ENCODE assay signal across 1 cellular context in the genomic region with DNA sequence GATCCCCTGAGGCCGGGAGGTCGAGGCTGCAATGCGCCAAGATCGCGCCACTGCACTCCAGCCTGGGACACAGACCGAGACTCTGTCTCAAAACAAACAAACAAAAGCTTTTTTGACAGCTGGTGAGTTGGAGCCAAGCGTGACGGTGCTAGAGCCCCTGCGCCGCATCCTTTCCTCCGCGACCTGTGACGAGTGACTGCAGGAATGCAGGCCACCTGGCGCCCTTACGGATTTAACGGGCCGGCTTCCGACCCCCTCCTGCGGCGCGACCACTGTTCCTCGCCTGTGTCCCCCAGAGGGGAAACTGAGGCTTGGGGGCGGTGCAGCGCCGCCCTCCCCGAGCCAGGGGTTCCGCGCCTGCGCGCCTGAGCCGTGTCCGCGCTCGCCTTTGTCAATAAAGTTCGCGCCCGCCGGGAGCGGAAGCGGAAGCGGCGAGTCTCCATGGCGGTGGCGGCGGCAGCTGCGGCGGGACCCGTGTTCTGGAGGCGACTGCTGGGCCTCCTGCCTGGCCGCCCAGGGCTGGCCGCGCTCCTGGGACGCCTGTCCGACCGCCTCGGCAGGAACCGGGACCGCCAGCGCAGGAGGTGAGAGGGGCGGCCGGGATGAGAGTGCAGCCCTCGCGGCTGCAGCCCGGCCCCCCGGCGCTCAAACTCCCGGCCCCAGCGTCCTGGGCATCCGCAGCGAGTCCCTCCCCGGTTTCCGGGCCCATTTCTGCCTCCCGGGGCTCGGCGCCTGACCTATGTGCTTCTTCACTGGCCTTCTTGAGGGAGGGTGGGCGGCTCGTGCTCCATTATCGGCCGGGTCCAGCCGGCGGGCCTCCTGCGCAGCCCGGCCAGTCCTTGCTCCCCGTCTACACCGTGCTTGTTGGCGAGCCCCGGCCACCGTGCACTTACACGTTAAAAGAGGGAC.
TF ChIP-seq lines count a peak whose summit lies in the region.

A gene with protein sequence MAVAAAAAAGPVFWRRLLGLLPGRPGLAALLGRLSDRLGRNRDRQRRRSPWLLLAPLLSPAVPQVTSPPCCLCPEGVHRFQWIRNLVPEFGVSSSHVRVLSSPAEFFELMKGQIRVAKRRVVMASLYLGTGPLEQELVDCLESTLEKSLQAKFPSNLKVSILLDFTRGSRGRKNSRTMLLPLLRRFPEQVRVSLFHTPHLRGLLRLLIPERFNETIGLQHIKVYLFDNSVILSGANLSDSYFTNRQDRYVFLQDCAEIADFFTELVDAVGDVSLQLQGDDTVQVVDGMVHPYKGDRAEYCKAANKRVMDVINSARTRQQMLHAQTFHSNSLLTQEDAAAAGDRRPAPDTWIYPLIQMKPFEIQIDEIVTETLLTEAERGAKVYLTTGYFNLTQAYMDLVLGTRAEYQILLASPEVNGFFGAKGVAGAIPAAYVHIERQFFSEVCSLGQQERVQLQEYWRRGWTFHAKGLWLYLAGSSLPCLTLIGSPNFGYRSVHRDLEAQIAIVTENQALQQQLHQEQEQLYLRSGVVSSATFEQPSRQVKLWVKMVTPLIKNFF (plus strand): TSS at position 425 of the 909 bp plus-strand sequence. CDS start 17 bp downstream, at position 442.

TF ChIP-seq in HepG2, 621 proteins besides CTCF, POLR2A, EP300 and RAD21 (continued from another document):
- TF ChIP-seq MAFF (IDR thresholded peaks at IDR 0.05; ENCODE audit: low read depth, low read length), result no peak
- TF ChIP-seq, protein P1, sequence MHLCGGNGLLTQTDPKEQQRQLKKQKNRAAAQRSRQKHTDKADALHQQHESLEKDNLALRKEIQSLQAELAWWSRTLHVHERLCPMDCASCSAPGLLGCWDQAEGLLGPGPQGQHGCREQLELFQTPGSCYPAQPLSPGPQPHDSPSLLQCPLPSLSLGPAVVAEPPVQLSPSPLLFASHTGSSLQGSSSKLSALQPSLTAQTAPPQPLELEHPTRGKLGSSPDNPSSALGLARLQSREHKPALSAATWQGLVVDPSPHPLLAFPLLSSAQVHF (CRISPR knock-in tag; IDR thresholded peaks at IDR 0.05), result peak; percentile 77; the same call in 1 of the 2 replicates
- peak; percentile 80 for TF ChIP-seq ZNF124 (CRISPR knock-in tag; IDR thresholded peaks at IDR 0.05)
- TF ChIP-seq ZNF670 (CRISPR knock-in tag; IDR thresholded peaks at IDR 0.05; ENCODE audit: borderline replicate concordance), result peak; percentile 92
- peak; percentile 99 for TF ChIP-seq RBFOX2 (IDR thresholded peaks at IDR 0.05; ENCODE audit: low read depth, low read length)
- peak; percentile 85 for TF ChIP-seq HOXA5 (CRISPR knock-in tag; IDR thresholded peaks at IDR 0.05)
- no peak for TF ChIP-seq ZSCAN30 (CRISPR knock-in tag; IDR thresholded peaks at IDR 0.05)
